In the genomic region with DNA sequence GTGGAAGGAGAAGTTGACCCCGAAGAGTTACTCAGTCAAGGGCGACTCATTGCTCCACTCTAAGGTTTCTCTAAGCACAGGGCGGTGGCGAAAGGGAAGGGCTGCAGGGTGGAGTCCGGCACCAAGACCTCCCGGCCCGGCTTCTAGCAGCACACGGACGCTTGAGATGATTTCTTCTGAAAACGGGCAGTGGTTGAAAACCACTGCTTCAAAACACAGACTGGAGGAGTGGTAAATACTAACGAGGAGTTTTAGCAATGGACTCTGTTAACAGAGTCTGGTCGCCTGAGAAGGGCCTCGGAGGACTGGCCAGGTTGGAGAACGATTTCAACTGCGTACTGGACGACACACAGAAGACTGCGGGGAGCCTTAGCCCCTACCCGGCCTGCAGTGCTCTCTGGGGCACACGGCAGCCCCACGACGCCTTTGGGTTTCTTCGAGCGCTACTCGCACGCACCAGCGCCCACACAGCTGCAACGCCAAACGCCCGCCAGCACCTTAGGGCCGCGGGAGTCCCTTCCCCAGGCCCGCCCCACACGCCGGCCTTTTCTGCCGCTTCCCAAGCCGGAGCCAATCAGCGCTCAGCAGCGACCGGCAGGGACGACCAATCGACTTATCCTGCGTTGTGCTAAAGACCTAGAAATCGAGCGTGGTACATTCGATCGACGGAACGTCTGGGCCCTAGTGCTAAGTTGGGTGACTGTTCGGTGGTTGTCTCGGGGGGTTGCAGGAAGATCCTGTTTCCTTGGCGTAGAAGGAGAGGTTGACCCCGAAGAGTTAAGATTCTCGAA, we compare ENCODE assay signal across 8 cellular contexts. TPM values are rescaled to one million over a fixed set of nuclear protein-coding genes. Genes with fewer than 3 reads are reported as not detected.
DNase-seq lines count a peak whose midpoint lies in the region; ATAC-seq, FAIRE-seq and TF ChIP-seq lines count a peak whose summit lies in the region.

No MANE protein-coding gene starts in this region.

- WGBS in prostate gland, result 3% methylated on average over 53 of the region's 53 CpGs

- FAIRE-seq in urothelium cell line (lab: Jason Lieb, UNC), result peak; percentile 97

- ATAC-seq in left ventricle myocardium superior, result peak; percentile 98

- DNase-seq in GDM1 (lab: John Stamatoyannopoulos, UW) (peak; percentile 83), HAP-1 (ENCODE audit: low spot score in 2 of 2) (peak; percentile 88 to 93), NCI-H1092 (lab: John Stamatoyannopoulos, UW) (peak; percentile 87), T-helper 1 cell (peak; percentile 55 to 89 (median 68)), amygdala (lab: John Stamatoyannopoulos, UW) (peak in 55 of 56 donors; percentile 28 to 93 (median 80)), left ventricle myocardium superior (peak; percentile 91), prostate gland (ENCODE audit: low spot score) (peak; percentile 85), urothelium cell line (ENCODE audit: low spot score) (peak; percentile 100)

- H3K27me3 ChIP-seq in HAP-1 (ENCODE audit: low read depth) (no peaks in the 10 kb centered on the region; the same call in 1 of the 2 replicates), prostate gland (replicated peaks; ENCODE audit: insufficient read depth) (peaks cover 13% of the 10 kb centered on the region)

- TF ChIP-seq POLR2A in prostate gland (IDR thresholded peaks at IDR 0.05), result peak; percentile 38

- intact Hi-C loops in left ventricle myocardium superior (cut with micrococcal nuclease) (no loop called here), prostate gland (cut with DNase I) (no loop called here)

- H3K27ac ChIP-seq in prostate gland, result peak overlapping the region; percentile 25 to 40

- H3K36me3 ChIP-seq in HAP-1 (replicated peaks) (no peaks in the 10 kb centered on the region), prostate gland (no peaks in the 10 kb centered on the region)

- H3K4me3 ChIP-seq in HAP-1 (peak overlapping the region; percentile 63), prostate gland (peak overlapping the region; percentile 48 to 51)

- H3K9me3 ChIP-seq in HAP-1 (no peaks in the 10 kb centered on the region), prostate gland (no peaks in the 10 kb centered on the region)

- in situ Hi-C loops in HAP-1 (cut with MboI; ENCODE audit: low sequenced_read_pairs), result loop anchor here (25.0 kb wide), 2 partner anchors 277 to 502 kb away; partner anchors contain the start of gene CHCT1

- H3K4me1 ChIP-seq in HAP-1 (peaks cover 3% of the 10 kb centered on the region; the same call in 1 of the 2 replicates), prostate gland (replicated peaks) (peaks cover 3% of the 10 kb centered on the region)

- no peak for TF ChIP-seq CTCF in prostate gland (IDR thresholded peaks at IDR 0.05)

RNA-seq across cellular contexts. Expression of gene CA4, which starts 14.4 kb away (rescaled TPM):
- total RNA-seq in left ventricle myocardium superior, result 17.0 TPM
- 1 to 10 TPM in 1 of 2 donors, under 1 TPM in 1; 0.96 to 4.7 TPM for total RNA-seq in prostate gland

RNA-seq across cellular contexts. Expression of gene HEATR6, which starts 56.6 kb away (rescaled TPM):
- total RNA-seq in left ventricle myocardium superior (12.2 TPM), prostate gland (10 to 100 TPM; 32.8 to 35.5 TPM)

Comparison
In these comparisons a context has a peak if more than half of its experiments do, and no peak if none do; other contexts are left out.
1. Peak in every context shown above with its lines: DNase-seq, ATAC-seq, H3K4me3 ChIP-seq and H3K27ac ChIP-seq.